8 cellular contexts compared by ENCODE assay signal in genomic region chr1:109112652-109113285, GRCh38. TPM values are rescaled to one million over a fixed set of nuclear protein-coding genes. Genes with fewer than 3 reads are reported as not detected.
DNase-seq lines count a peak whose midpoint lies in the region; FAIRE-seq and TF ChIP-seq lines count a peak whose summit lies in the region.

No MANE protein-coding gene starts in this region.

- 13% methylated on average over 30 of the region's 31 CpGs for WGBS in mesenchymal stem cell

- no peak overlapping the region for H3K4ac ChIP-seq in mesenchymal stem cell (ENCODE audit: low read depth in 1 of 2, low read length in 2 of 2)

- no peaks in the 10 kb centered on the region for H3K9me3 ChIP-seq in effector memory CD4-positive, alpha-beta T cell (ENCODE audit: control insufficient read depth, low read length)
- no peaks in the 10 kb centered on the region for H3K9me3 ChIP-seq in mesenchymal stem cell (ENCODE audit: control insufficient read depth, low read length)

- no peak overlapping the region for H3K14ac ChIP-seq in mesenchymal stem cell (ENCODE audit: low read length in 2 of 2)

- peak overlapping the region; percentile 69 for H3K4me2 ChIP-seq in mesenchymal stem cell (ENCODE audit: low read length, poor library complexity, severe bottlenecking)

- H3K9ac ChIP-seq in mesenchymal stem cell (ENCODE audit: low read length): peak overlapping the region; percentile 85

- H3K27me3 ChIP-seq in HL-60 (ENCODE audit: insufficient read depth, poor library complexity, severe bottlenecking) (peaks cover 19% of the 10 kb centered on the region), mesenchymal stem cell (ENCODE audit: control insufficient read depth in 1 of 2, insufficient read depth in 1 of 2, low read length in 2 of 2) (peaks cover 16 to 57% of the 10 kb centered on the region in 2 experiments)
- no peaks in the 10 kb centered on the region for H3K27me3 ChIP-seq in effector memory CD4-positive, alpha-beta T cell (replicated peaks; ENCODE audit: control insufficient read depth, insufficient read depth, low read length, poor library complexity, severe bottlenecking)

- no peak overlapping the region for H2BK15ac ChIP-seq in mesenchymal stem cell (ENCODE audit: low read depth, poor library complexity, severe bottlenecking)

- peaks cover 25% of the 10 kb centered on the region for H3K4me1 ChIP-seq in effector memory CD4-positive, alpha-beta T cell (ENCODE audit: control insufficient read depth, insufficient read depth, low read length, poor library complexity, severe bottlenecking)
- H3K4me1 ChIP-seq in mesenchymal stem cell (ENCODE audit: control insufficient read depth, insufficient read depth, low read depth, low read length): peaks cover 19% of the 10 kb centered on the region

- no peak overlapping the region for H2AFZ ChIP-seq in mesenchymal stem cell (ENCODE audit: low read depth, low read length)

- FAIRE-seq in GM19239 (lab: Jason Lieb, UNC): no peak

- TF ChIP-seq CTCF in HL-60 (IDR thresholded peaks at IDR 0.05; ENCODE audit: insufficient read depth, low read length): peak; percentile 93

- peak overlapping the region; percentile 7 for H3K4me3 ChIP-seq in HL-60 (replicated peaks; ENCODE audit: insufficient read depth, low read length)
- H3K4me3 ChIP-seq in effector memory CD4-positive, alpha-beta T cell (ENCODE audit: insufficient read depth, low read depth, low read length, poor library complexity, severe bottlenecking): peak overlapping the region; percentile 45
- peak overlapping the region in 1 of 2 experiments; percentile 70 for H3K4me3 ChIP-seq in mesenchymal stem cell (ENCODE audit: insufficient read depth in 1 of 2, low read depth in 1 of 2, low read length in 2 of 2)

- peak overlapping the region in 1 of 2 experiments; percentile 73 for H2BK12ac ChIP-seq in mesenchymal stem cell (ENCODE audit: low read length in 2 of 2)

- H3K18ac ChIP-seq in mesenchymal stem cell (ENCODE audit: low read depth in 1 of 2, low read length in 2 of 2): no peak overlapping the region

- no peak overlapping the region for H3K23ac ChIP-seq in mesenchymal stem cell (ENCODE audit: low read length in 2 of 2)

- no peak overlapping the region for H2BK120ac ChIP-seq in mesenchymal stem cell (ENCODE audit: low read depth, low read length)

- no peak overlapping the region for H4K8ac ChIP-seq in mesenchymal stem cell (ENCODE audit: low read length)

- DNase-seq in Ammon's horn (ENCODE audit: low spot score) (peak; percentile 93), GM19239 (ENCODE audit: insufficient read length, low spot score) (peak; percentile 60), HL-60 (ENCODE audit: low read depth in 1 of 2, low spot score in 1 of 2) (peak; percentile 86 to 90), NCI-H82 treated with DMSO at 0.1 percent for 48 hours (lab: John Stamatoyannopoulos, UW; ENCODE audit: unreplicated experiment) (peak; percentile 68), mesenchymal stem cell (peak; percentile 92)
- DNase-seq in activated CD8-positive, alpha-beta memory T cell treated with anti-CD3 and anti-CD28 coated beads for 4 hours (ENCODE audit: low read depth in 2 of 2): peak; percentile 71 to 80
- peak; percentile 77 to 86 (median 81) for DNase-seq in effector memory CD4-positive, alpha-beta T cell
- peak; percentile 86 for DNase-seq in stimulated activated CD8-positive, alpha-beta memory T cell treated with anti-CD3 and anti-CD28 coated beads, Interleukin-12 subunit alpha, Interleukin-12 subunit beta, amount 100 ng/mL, for 1 hour (ENCODE audit: low read depth)

- no peak overlapping the region for H2AK5ac ChIP-seq in mesenchymal stem cell (ENCODE audit: low read length, severe bottlenecking)

- H4K91ac ChIP-seq in mesenchymal stem cell (ENCODE audit: low read length): no peak overlapping the region

- H3K79me1 ChIP-seq in mesenchymal stem cell (replicated peaks; ENCODE audit: low read length, poor library complexity, severe bottlenecking): no peaks in the 10 kb centered on the region

- no peaks in the 10 kb centered on the region for H3K36me3 ChIP-seq in effector memory CD4-positive, alpha-beta T cell (ENCODE audit: control insufficient read depth, insufficient read depth, low read length)
- H3K36me3 ChIP-seq in mesenchymal stem cell (ENCODE audit: control insufficient read depth in 1 of 2, insufficient read depth in 2 of 2, low read depth in 1 of 2, low read length in 2 of 2): no peaks in the 10 kb centered on the region

- H3K27ac ChIP-seq in HL-60 (replicated peaks): peak overlapping the region; percentile 22
- peak overlapping the region; percentile 60 for H3K27ac ChIP-seq in effector memory CD4-positive, alpha-beta T cell (ENCODE audit: insufficient read depth, low read length, poor library complexity, severe bottlenecking)
- H3K27ac ChIP-seq in mesenchymal stem cell (ENCODE audit: low read length, poor library complexity, severe bottlenecking): no peak overlapping the region

- no peak overlapping the region for H2BK5ac ChIP-seq in mesenchymal stem cell (ENCODE audit: low read depth, low read length, poor library complexity, severe bottlenecking)

RNA-seq across cellular contexts. Expression of gene ELAPOR1, which starts 1.1 kb away (rescaled TPM):
- 0.35 TPM for polyA plus RNA-seq in mesenchymal stem cell (2013, experiment 1 of 2)
- polyA plus RNA-seq in mesenchymal stem cell (2013, experiment 2 of 2): 0.42 TPM

RNA-seq across cellular contexts. Expression of gene TMEM167B, which starts 22.2 kb away (rescaled TPM):
- polyA plus RNA-seq in mesenchymal stem cell (2013, experiment 1 of 2): 40.0 TPM
- polyA plus RNA-seq in mesenchymal stem cell (2013, experiment 2 of 2): 39.3 TPM

RNA-seq across cellular contexts. Expression of gene TAF13, which starts 37.0 kb away (rescaled TPM):
- 81.2 TPM for polyA plus RNA-seq in mesenchymal stem cell (2013, experiment 1 of 2)
- 92.6 TPM for polyA plus RNA-seq in mesenchymal stem cell (2013, experiment 2 of 2)
